10 cellular contexts compared by ENCODE assay signal in genomic region chr10:114638874-114639625, GRCh38. TPM values are rescaled to one million over a fixed set of nuclear protein-coding genes. Genes with fewer than 3 reads are reported as not detected.
DNase-seq lines count a peak whose midpoint lies in the region; ATAC-seq, FAIRE-seq and TF ChIP-seq lines count a peak whose summit lies in the region.
"Had no signal": no experiment of that assay in that cellular context is flagged by ENCODE, and none has a peak within 500 bp of the region (broad histone marks: within the 10 kb centered on the region; RNA-seq: fewer than 3 reads in every experiment).

No MANE protein-coding gene starts in this region.

- no TSS peak for BruUV-seq in endothelial cell of umbilical vein (replicated peaks; lab: Mats Ljungman, UMichigan)

- H3K79me2 ChIP-seq in endothelial cell of umbilical vein (ENCODE audit: control insufficient read depth, insufficient read depth, low read length), result no peaks in the 10 kb centered on the region

- peaks cover 5% of the 10 kb centered on the region for H3K27me3 Mint-ChIP-seq in activated naive CD8-positive, alpha-beta T cell treated with anti-CD3 and anti-CD28 coated beads, Interleukin-2, amount 50 U/mL, for 24 hours
- H3K27me3 Mint-ChIP-seq in activated naive CD8-positive, alpha-beta T cell treated with anti-CD3 and anti-CD28 coated beads for 36 hours, result peaks cover 5% of the 10 kb centered on the region

- dilution Hi-C loops in endothelial cell of umbilical vein (cut with MboI; ENCODE audit: extremely low pct_ligation_motif_present, low sequenced_read_pairs), result no loop called here

- no peak for DNase-seq in activated naive CD8-positive, alpha-beta T cell treated with anti-CD3 and anti-CD28 coated beads, Interleukin-2, amount 50 U/mL, for 24 hours
- DNase-seq in activated naive CD8-positive, alpha-beta T cell treated with anti-CD3 and anti-CD28 coated beads for 36 hours, result no peak
- DNase-seq in MV-4-11 (lab: John Stamatoyannopoulos, UW) (peak; percentile 94), endothelial cell of umbilical vein (ENCODE audit: low read depth, low spot score) (peak; percentile 85), stromal cell of bone marrow (ENCODE audit: low read depth) (peak; percentile 91), prostate gland (ENCODE audit: low spot score) (no peak), KBM-7 (no peak)
- no peak for DNase-seq in stimulated activated CD8-positive, alpha-beta memory T cell treated with anti-CD3 and anti-CD28 coated beads, Interleukin-4, amount 100 ng/mL, for 48 hours
- DNase-seq: CD4-positive, CD25-positive, alpha-beta regulatory T cell; midbrain had no signal

- CTCF ChIA-PET in endothelial cell of umbilical vein (lab: Charles Lee), result interaction anchor here (1.1 kb wide), 1 partner anchor 9 kb away, joined by 3 read pairs; no protein-coding TSS in a partner anchor

- no peaks in the 10 kb centered on the region for H3K9me3 Mint-ChIP-seq in activated naive CD8-positive, alpha-beta T cell treated with anti-CD3 and anti-CD28 coated beads, Interleukin-2, amount 50 U/mL, for 24 hours
- H3K9me3 Mint-ChIP-seq in activated naive CD8-positive, alpha-beta T cell treated with anti-CD3 and anti-CD28 coated beads for 36 hours, result no peaks in the 10 kb centered on the region

- POLR2A ChIA-PET in endothelial cell of umbilical vein (lab: Charles Lee), result no interaction called here

- no peak overlapping the region for H3K27ac Mint-ChIP-seq in activated naive CD8-positive, alpha-beta T cell treated with anti-CD3 and anti-CD28 coated beads, Interleukin-2, amount 50 U/mL, for 24 hours
- no peak overlapping the region for H3K27ac Mint-ChIP-seq in activated naive CD8-positive, alpha-beta T cell treated with anti-CD3 and anti-CD28 coated beads for 36 hours

- no peak overlapping the region for H3K4me3 Mint-ChIP-seq in activated naive CD8-positive, alpha-beta T cell treated with anti-CD3 and anti-CD28 coated beads, Interleukin-2, amount 50 U/mL, for 24 hours
- H3K4me3 Mint-ChIP-seq in activated naive CD8-positive, alpha-beta T cell treated with anti-CD3 and anti-CD28 coated beads for 36 hours, result no peak overlapping the region
- H3K4me3 Mint-ChIP-seq: CD4-positive, CD25-positive, alpha-beta regulatory T cell had no signal

- H3K9me3 ChIP-seq in endothelial cell of umbilical vein (replicated peaks; ENCODE audit: control insufficient read depth, insufficient read depth, low read length) (no peaks in the 10 kb centered on the region), prostate gland (no peaks in the 10 kb centered on the region)

- no peak overlapping the region for H3K4me2 ChIP-seq in endothelial cell of umbilical vein (ENCODE audit: insufficient read depth, low read length)

- TF ChIP-seq CTCF in endothelial cell of umbilical vein (IDR thresholded peaks at IDR 0.05; ENCODE audit: extremely low read depth in 1 of 2, insufficient read depth in 1 of 2, low read depth in 1 of 2, low read length in 2 of 2) (no peak), prostate gland (IDR thresholded peaks at IDR 0.05) (no peak)

- no peaks in the 10 kb centered on the region for H3K9me1 ChIP-seq in endothelial cell of umbilical vein (replicated peaks; ENCODE audit: control insufficient read depth, extremely low read depth, insufficient read depth, low read length)

- H3K36me3 ChIP-seq in endothelial cell of umbilical vein (ENCODE audit: control insufficient read depth in 2 of 2, extremely low read depth in 1 of 2, insufficient read depth in 2 of 2, low read length in 2 of 2) (no peaks in the 10 kb centered on the region), prostate gland (no peaks in the 10 kb centered on the region)

- TF ChIP-seq POLR2A in endothelial cell of umbilical vein (IDR thresholded peaks at IDR 0.05; ENCODE audit: low read depth, low read length), result no peak
- TF ChIP-seq POLR2A in prostate gland (IDR thresholded peaks at IDR 0.05), result no peak

- WGBS in prostate gland, result 81% methylated on average over 7 of the region's 7 CpGs

- no peaks in the 10 kb centered on the region for H3K27me3 ChIP-seq in endothelial cell of umbilical vein (ENCODE audit: control insufficient read depth in 2 of 2, insufficient read depth in 2 of 2, low read length in 2 of 2)
- no peaks in the 10 kb centered on the region for H3K27me3 ChIP-seq in prostate gland (replicated peaks; ENCODE audit: insufficient read depth)

- no peak overlapping the region for H2AFZ ChIP-seq in endothelial cell of umbilical vein (ENCODE audit: low read depth, low read length)

- H4K20me1 ChIP-seq in endothelial cell of umbilical vein (replicated peaks; ENCODE audit: control insufficient read depth, extremely low read depth, insufficient read depth, low read length), result no peaks in the 10 kb centered on the region

- H3K36me3 Mint-ChIP-seq in activated naive CD8-positive, alpha-beta T cell treated with anti-CD3 and anti-CD28 coated beads, Interleukin-2, amount 50 U/mL, for 24 hours (ENCODE audit: low read depth), result peaks cover 3% of the 10 kb centered on the region
- no peaks in the 10 kb centered on the region for H3K36me3 Mint-ChIP-seq in activated naive CD8-positive, alpha-beta T cell treated with anti-CD3 and anti-CD28 coated beads for 36 hours

- in situ Hi-C loops in KBM-7 (cut with MboI; ENCODE audit: low pct_unique_long_range_greater_than_20kb, low sequenced_read_pairs), result no loop called here

- no peak overlapping the region for H3K27ac ChIP-seq in endothelial cell of umbilical vein (ENCODE audit: insufficient read depth, low read depth, low read length)
- no peak overlapping the region for H3K27ac ChIP-seq in prostate gland

- H3K4me3 ChIP-seq in endothelial cell of umbilical vein (replicated peaks in 1 of 3; ENCODE audit: insufficient read depth in 1 of 3, low read depth in 1 of 3, low read length in 3 of 3) (no peak overlapping the region), prostate gland (no peak overlapping the region)

- FAIRE-seq in endothelial cell of umbilical vein (lab: Jason Lieb, UNC), result no peak

- intact Hi-C loops in endothelial cell of umbilical vein (cut with micrococcal nuclease), result no loop called here
- intact Hi-C loops in prostate gland (cut with DNase I), result no loop called here

- ATAC-seq in activated naive CD8-positive, alpha-beta T cell treated with anti-CD3 and anti-CD28 coated beads, Interleukin-2, amount 50 U/mL, for 24 hours, result peak; percentile 38

- H3K4me1 ChIP-seq in endothelial cell of umbilical vein (ENCODE audit: control insufficient read depth, extremely low read depth, insufficient read depth, low read length) (peaks cover 11% of the 10 kb centered on the region), prostate gland (replicated peaks) (no peaks in the 10 kb centered on the region)

- H3K9ac ChIP-seq in endothelial cell of umbilical vein (replicated peaks; ENCODE audit: extremely low read depth, insufficient read depth, low read length), result no peak overlapping the region

- peaks cover 5% of the 10 kb centered on the region for H3K4me1 Mint-ChIP-seq in activated naive CD8-positive, alpha-beta T cell treated with anti-CD3 and anti-CD28 coated beads, Interleukin-2, amount 50 U/mL, for 24 hours
- no peaks in the 10 kb centered on the region for H3K4me1 Mint-ChIP-seq in activated naive CD8-positive, alpha-beta T cell treated with anti-CD3 and anti-CD28 coated beads for 36 hours

TF ChIP-seq in endothelial cell of umbilical vein, 7 proteins besides CTCF, POLR2A, EP300 and RAD21:
- no peak for TF ChIP-seq MYC (IDR thresholded peaks at IDR 0.05; ENCODE audit: low read depth, low read length)
- no peak for TF ChIP-seq POLR2AphosphoS5 (IDR thresholded peaks at IDR 0.05; ENCODE audit: insufficient read depth, low read depth, low read length)
- no peak for TF ChIP-seq JUN (IDR thresholded peaks at IDR 0.05; ENCODE audit: borderline replicate concordance, insufficient read depth, insufficient read length, low read depth)
- no peak for TF ChIP-seq MAX (IDR thresholded peaks at IDR 0.05; ENCODE audit: insufficient read depth, insufficient read length)
- TF ChIP-seq FOS (IDR thresholded peaks at IDR 0.05; ENCODE audit: borderline replicate concordance, insufficient read depth, low read length), result no peak
- no peak for TF ChIP-seq GATA2 (IDR thresholded peaks at IDR 0.05; ENCODE audit: insufficient read depth, insufficient read length, low read depth, low read length)
- no peak for TF ChIP-seq EZH2 (IDR thresholded peaks at IDR 0.05; ENCODE audit: borderline replicate concordance, low read depth, low read length, severe bottlenecking)

RNA-seq across cellular contexts. Expression of gene ABLIM1, which starts 19.0 kb away (rescaled TPM):
- 100 to 1,000 TPM; 114 to 116 TPM for total RNA-seq in activated naive CD8-positive, alpha-beta T cell treated with anti-CD3 and anti-CD28 coated beads for 36 hours
- 111 and 128 TPM in 2 replicates for total RNA-seq in endothelial cell of umbilical vein
- 202 and 235 TPM in 2 replicates for polyA plus RNA-seq in endothelial cell of umbilical vein
- polyA plus RNA-seq in endothelial cell of umbilical vein (2011; cell fraction: cytosol; rRNA removed), result 70.1 and 75.0 TPM in 2 replicates
- polyA plus RNA-seq in endothelial cell of umbilical vein (2011; cell fraction: nucleus; rRNA removed), result 155 and 160 TPM in 2 replicates
- polyA plus RNA-seq in endothelial cell of umbilical vein (2012), result 56.4 and 63.6 TPM in 2 replicates
- polyA minus RNA-seq in endothelial cell of umbilical vein, result 467 and 488 TPM in 2 replicates
- 79.5 TPM for polyA minus RNA-seq in endothelial cell of umbilical vein (2011; cell fraction: cytosol; rRNA and poly(A)+ RNA removed)
- polyA minus RNA-seq in endothelial cell of umbilical vein (2011; cell fraction: nucleus; rRNA and poly(A)+ RNA removed), result 282 and 347 TPM in 2 replicates
- 100 to 1,000 TPM in 1 of 2 donors, 10 to 100 TPM in 1; 43.9 to 138 TPM for total RNA-seq in prostate gland

Comparison
In these comparisons a context has a peak if more than half of its experiments do, and no peak if none do; other contexts are left out.
1. DNase-seq: peak in MV-4-11 (single experiment), endothelial cell of umbilical vein (single experiment) and stromal cell of bone marrow (single experiment); none in activated naive CD8-positive, alpha-beta T cell treated with anti-CD3 and anti-CD28 coated beads, Interleukin-2, amount 50 U/mL, for 24 hours (single experiment), activated naive CD8-positive, alpha-beta T cell treated with anti-CD3 and anti-CD28 coated beads for 36 hours (single experiment), prostate gland (single experiment), KBM-7 (single experiment) and stimulated activated CD8-positive, alpha-beta memory T cell treated with anti-CD3 and anti-CD28 coated beads, Interleukin-4, amount 100 ng/mL, for 48 hours (single experiment).